2 cellular contexts compared by ENCODE assay signal in genomic region chr16:31689331-31689730, GRCh38.
A peak's percentile ranks its signal among the peaks of the same experiment; 100 is the strongest.
DNase-seq lines count a peak whose midpoint lies in the region; ATAC-seq, FAIRE-seq and TF ChIP-seq lines count a peak whose summit lies in the region.
"Not testable (repeated sequence)": the region's sequence is repeated elsewhere in the genome, so short reads cannot be mapped to it uniquely, and the experiment has no call there.

No MANE protein-coding gene starts in this region.

- H3K9ac ChIP-seq in HepG2 (ENCODE audit: insufficient read depth, low read depth, low read length): not testable (repeated sequence)

- not testable (repeated sequence) for ATAC-seq in HepG2

- not testable (repeated sequence) for H3K79me2 ChIP-seq in HepG2 (ENCODE audit: insufficient read depth, low read length)

- TF ChIP-seq POLR2A in HepG2 (IDR thresholded peaks at IDR 0.05; ENCODE audit: insufficient read depth in 1 of 2, low read depth in 2 of 2, low read length in 2 of 2): not testable (repeated sequence)

- not testable (repeated sequence) for H3K4me2 ChIP-seq in HepG2 (ENCODE audit: low read depth, low read length)

- POLR2A ChIA-PET in HepG2 (lab: Yijun Ruan, JAX): not testable (repeated sequence)

- TF ChIP-seq EP300 in HepG2 (IDR thresholded peaks at IDR 0.05; ENCODE audit: low read depth in 2 of 2, low read length in 2 of 2); HepG2 (CRISPR knock-in tag; IDR thresholded peaks at IDR 0.05; ENCODE audit: borderline replicate concordance): not testable (repeated sequence)

- WGBS in HepG2 (ENCODE audit: low lambda C conversion rate): 1% methylated on average over 2 of the region's 2 CpGs

- not testable (repeated sequence) for H3K27me3 ChIP-seq in HepG2 (ENCODE audit: control insufficient read depth in 1 of 2, insufficient read depth in 2 of 2, low read length in 2 of 2)

- H3K4me1 ChIP-seq in HepG2 (ENCODE audit: insufficient read depth, low read length): not testable (repeated sequence)

- H3K27ac ChIP-seq in HepG2 (ENCODE audit: extremely low read length, insufficient read depth, low read length): not testable (repeated sequence)

- BruUV-seq in HepG2 (replicated peaks; lab: Mats Ljungman, UMichigan): not testable (repeated sequence)

- H3K9me3 ChIP-seq in HepG2 (ENCODE audit: low read length): not testable (repeated sequence)

- CTCF ChIA-PET in HepG2 (lab: Yijun Ruan, JAX; ENCODE audit: low intra/inter-chr PET ratio, low total read pairs): not testable (repeated sequence)

- not testable (repeated sequence) for H2AFZ ChIP-seq in HepG2 (ENCODE audit: low read length)

- in situ Hi-C loops in HepG2 (cut with HindIII; ENCODE audit: extremely low pct_ligation_motif_present, low pct_unique_long_range_greater_than_20kb): not testable (repeated sequence)

- not testable (repeated sequence) for FAIRE-seq in HepG2 (lab: Jason Lieb, UNC)

- H3K4me3 ChIP-seq in HepG2 (replicated peaks in 1 of 3; ENCODE audit: insufficient read depth in 1 of 3, low read depth in 2 of 3, low read length in 3 of 3): not testable (repeated sequence)

- TF ChIP-seq CTCF in HepG2 (CRISPR knock-in tag; IDR thresholded peaks at IDR 0.05): not testable (repeated sequence)

- intact Hi-C loops in HepG2 (cut with micrococcal nuclease; ENCODE audit: unreplicated experiment): not testable (repeated sequence)

- not testable (repeated sequence) for H3K36me3 ChIP-seq in HepG2 (replicated peaks in 1 of 2; ENCODE audit: control insufficient read depth in 1 of 2, insufficient read depth in 2 of 2, low read length in 2 of 2)

- not testable (repeated sequence) for H4K20me1 ChIP-seq in HepG2 (ENCODE audit: insufficient read depth, low read length)

- peak; percentile 16 for DNase-seq in NCI-H748 (lab: John Stamatoyannopoulos, UW; ENCODE audit: unreplicated experiment)
- not testable (repeated sequence) for DNase-seq in HepG2 (ENCODE audit: low spot score)

- not testable (repeated sequence) for TF ChIP-seq RAD21 in HepG2 (CRISPR knock-in tag; IDR thresholded peaks at IDR 0.05)

TF ChIP-seq in HepG2, 621 proteins besides CTCF, POLR2A, EP300 and RAD21:
- TF ChIP-seq CEBPG (CRISPR knock-in tag; IDR thresholded peaks at IDR 0.05): 0 out of 2 replicates have a peak, but pooled peaks have one; percentile 43
- TF ChIP-seq SOX5 (CRISPR knock-in tag; IDR thresholded peaks at IDR 0.05; ENCODE audit: borderline replicate concordance): peak; percentile 53; the same call in 1 of the 2 replicates
- not testable (repeated sequence) for TF ChIP-seq SOX13, SOX6 (IDR thresholded peaks at IDR 0.05)
- TF ChIP-seq SOX13 (CRISPR knock-in tag; conservative IDR thresholded peaks at IDR 0.05 in 1 of 2, IDR thresholded peaks at IDR 0.05 in 1 of 2): peak in 1 of 2 experiments; percentile 74; a peak in 2 of 4 replicates
- peak; percentile 19; the same call in 1 of the 2 replicates for TF ChIP-seq GATAD2A (CRISPR knock-in tag; IDR thresholded peaks at IDR 0.05)
- TF ChIP-seq ARID5B (CRISPR knock-in tag; IDR thresholded peaks at IDR 0.05): peak; percentile 27; the same call in 1 of the 2 replicates
- peak; percentile 75 for TF ChIP-seq SOX6 (CRISPR knock-in tag; IDR thresholded peaks at IDR 0.05)
